ENCODE assay signal across 8 cellular contexts in the genomic region with DNA sequence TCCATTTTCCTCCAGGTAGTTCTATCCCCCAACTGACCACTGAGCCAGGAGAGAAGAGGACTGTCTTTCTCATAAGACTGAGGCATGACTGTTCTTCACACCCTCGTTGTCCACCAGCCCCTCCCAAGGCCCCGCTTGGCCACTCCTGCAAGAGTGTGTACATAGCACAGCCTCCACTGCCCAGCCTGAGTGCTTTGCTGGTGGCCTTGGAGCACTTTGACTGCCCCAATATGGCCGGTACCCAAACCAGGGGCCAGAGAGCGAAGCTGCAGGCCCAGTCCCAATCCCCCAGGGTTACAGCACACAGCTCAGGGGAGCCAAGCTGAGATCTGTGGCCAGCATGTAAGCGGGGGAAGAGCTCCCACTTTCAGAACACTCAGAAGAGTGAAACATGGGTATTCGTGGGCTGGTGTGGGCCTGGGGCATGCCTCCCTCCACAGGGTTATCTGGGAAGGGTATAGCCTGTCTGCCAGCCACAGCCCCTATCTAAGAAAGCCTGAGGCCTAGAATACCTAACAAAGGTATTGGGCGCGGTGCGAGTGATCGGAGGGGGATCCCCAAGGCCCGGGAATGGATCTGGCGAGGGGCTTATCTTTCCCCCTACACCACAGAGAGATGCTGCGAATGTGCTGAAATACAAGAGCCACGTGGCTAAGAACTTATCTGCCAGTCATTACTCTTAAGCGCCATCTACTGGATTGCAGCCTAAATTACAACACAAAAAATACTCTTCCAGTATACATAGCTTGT.
A peak's percentile ranks its signal among the peaks of the same experiment; 100 is the strongest.
DNase-seq lines count a peak whose midpoint lies in the region; ATAC-seq and TF ChIP-seq lines count a peak whose summit lies in the region.

No MANE protein-coding gene starts in this region.

- H3F3A ChIP-seq in PC-3 (ENCODE audit: low read length, unreplicated experiment) = no peaks in the 10 kb centered on the region

- H4K8ac ChIP-seq in trophoblast cell (ENCODE audit: low read depth, low read length) = peak overlapping the region; percentile 13

- H2AFZ ChIP-seq in PC-3 (ENCODE audit: low read length) (peak overlapping the region; percentile 81), trophoblast cell (ENCODE audit: insufficient read depth, low read length, poor library complexity) (no peak overlapping the region)

- H3K36me3 ChIP-seq in PC-3 (ENCODE audit: low read depth, low read length) (no peaks in the 10 kb centered on the region), endodermal cell (ENCODE audit: control insufficient read depth, insufficient read depth, low read length) (no peaks in the 10 kb centered on the region), trophoblast cell (ENCODE audit: control insufficient read depth in 1 of 2, insufficient read depth in 2 of 2, low read length in 2 of 2) (no peaks in the 10 kb centered on the region)

- TF ChIP-seq CTCF in PC-3 (conservative IDR thresholded peaks at IDR 0.05; ENCODE audit: low read depth, low read length) (peak; percentile 86), endodermal cell (conservative IDR thresholded peaks at IDR 0.05) (peak; percentile 81)

- DNase-seq in DMS 273 (lab: John Stamatoyannopoulos, UW; ENCODE audit: unreplicated experiment) (peak; percentile 72), PC-3 (peak; percentile 85), endodermal cell (peak; percentile 66), trophoblast cell (peak; percentile 6 to 78), Right ventricle myocardium superior (no peak), OCI-M2 (lab: John Stamatoyannopoulos, UW; ENCODE audit: unreplicated experiment) (no peak)

- H3K14ac ChIP-seq in trophoblast cell (ENCODE audit: low read length) = no peak overlapping the region

- H3K4me3 ChIP-seq in PC-3 (ENCODE audit: low read length) (no peak overlapping the region), endodermal cell (ENCODE audit: low read length) (no peak overlapping the region), trophoblast cell (ENCODE audit: low read depth, low read length) (no peak overlapping the region)

- peaks cover 33% of the 10 kb centered on the region for H3K9me3 Mint-ChIP-seq in endodermal cell

- peak; percentile 86 for ATAC-seq in GM19025 (IDR thresholded peaks at IDR 0.05; ENCODE audit: low read depth, unreplicated experiment)
- peak; percentile 79 for ATAC-seq in HG03175 (IDR thresholded peaks at IDR 0.05; ENCODE audit: unreplicated experiment)
- peak; percentile 93 for ATAC-seq in PC-3
- ATAC-seq in Right ventricle myocardium superior (ENCODE audit: poor library complexity) = no peak

- intact Hi-C loops in PC-3 (cut with micrococcal nuclease) (loop anchor here (1.0 to 10.0 kb wide), 3 partner anchors 240 to 638 kb away; no protein-coding TSS in a partner anchor), Right ventricle myocardium superior (cut with DNase I) (no loop called here)

- no peak overlapping the region for H3K4me2 ChIP-seq in PC-3 (ENCODE audit: low read length)
- no peak overlapping the region for H3K4me2 ChIP-seq in trophoblast cell (ENCODE audit: low read length)

- H3K27me3 Mint-ChIP-seq in endodermal cell (ENCODE audit: insufficient read depth) = no peaks in the 10 kb centered on the region

- H3K9me3 ChIP-seq in PC-3 (ENCODE audit: low read length) (no peaks in the 10 kb centered on the region), endodermal cell (ENCODE audit: control insufficient read depth, low read length) (peaks cover 24% of the 10 kb centered on the region), trophoblast cell (ENCODE audit: insufficient read depth, low read depth, low read length) (no peaks in the 10 kb centered on the region)

- H3K36me3 Mint-ChIP-seq in endodermal cell (ENCODE audit: low read depth) = peaks cover 12% of the 10 kb centered on the region

- no peak overlapping the region for H3K23ac ChIP-seq in trophoblast cell (ENCODE audit: low read length)

- no peak overlapping the region for H3K27ac Mint-ChIP-seq in endodermal cell

- H4K12ac ChIP-seq in trophoblast cell (ENCODE audit: low read depth, low read length) = no peak overlapping the region

- no peak overlapping the region for H3K9ac ChIP-seq in PC-3 (ENCODE audit: low read length)
- no peak overlapping the region for H3K9ac ChIP-seq in endodermal cell (ENCODE audit: extremely low read depth, low read length, poor library complexity, severe bottlenecking)
- no peak overlapping the region for H3K9ac ChIP-seq in trophoblast cell (ENCODE audit: low read length)

- POLR2A ChIA-PET in PC-3 (lab: Charles Lee; ENCODE audit: unreplicated experiment) = no interaction called here

- H3K4me1 ChIP-seq in PC-3 (ENCODE audit: insufficient read depth, low read length) = no peaks in the 10 kb centered on the region
- no peaks in the 10 kb centered on the region for H3K4me1 ChIP-seq in endodermal cell (ENCODE audit: control insufficient read depth, insufficient read depth, low read length)
- H3K4me1 ChIP-seq in trophoblast cell (ENCODE audit: control insufficient read depth in 1 of 2, insufficient read depth in 2 of 2, low read length in 2 of 2) = no peaks in the 10 kb centered on the region

- H2BK12ac ChIP-seq in trophoblast cell (ENCODE audit: low read length) = no peak overlapping the region

- H3K27me3 ChIP-seq in PC-3 (ENCODE audit: low read length) (no peaks in the 10 kb centered on the region), endodermal cell (ENCODE audit: control insufficient read depth, insufficient read depth, low read length, poor library complexity, severe bottlenecking) (no peaks in the 10 kb centered on the region), trophoblast cell (ENCODE audit: insufficient read depth, low read length) (no peaks in the 10 kb centered on the region)

- H4K20me1 ChIP-seq in PC-3 (ENCODE audit: low read length) = no peaks in the 10 kb centered on the region

- CTCF ChIA-PET in PC-3 (lab: Charles Lee) = interaction anchor here (0.5 to 1.0 kb wide), 6 partner anchors 14 to 465 kb away, joined by 3 to 8 read pairs (median 4); no protein-coding TSS in a partner anchor

- H2AK5ac ChIP-seq in trophoblast cell (ENCODE audit: low read length) = no peak overlapping the region

- 78 to 80% methylated on average over 11 to 15 of the region's 15 CpGs for WGBS in endodermal cell (ENCODE audit: insufficient coverage in 1 of 2, insufficient read length in 1 of 2), 2 experiments
- WGBS in trophoblast cell (ENCODE audit: extremely low coverage, insufficient coverage, insufficient read length) = no CpG with 5 or more reads among the region's 15 CpGs

- H3K4ac ChIP-seq in trophoblast cell (ENCODE audit: low read depth, low read length) = no peak overlapping the region

- H2BK5ac ChIP-seq in trophoblast cell (ENCODE audit: low read depth, low read length, poor library complexity) = no peak overlapping the region

- H3K4me3 Mint-ChIP-seq in endodermal cell = no peak overlapping the region

- H3K18ac ChIP-seq in trophoblast cell (ENCODE audit: low read length) = no peak overlapping the region

- H2BK120ac ChIP-seq in trophoblast cell (ENCODE audit: insufficient read depth, low read length, poor library complexity) = no peak overlapping the region

- no peaks in the 10 kb centered on the region for H3K4me1 Mint-ChIP-seq in endodermal cell

- no peak overlapping the region for H4K91ac ChIP-seq in trophoblast cell (ENCODE audit: low read depth, low read length)

- no peaks in the 10 kb centered on the region for H3K79me1 ChIP-seq in trophoblast cell (ENCODE audit: low read length)

- H3K27ac ChIP-seq in PC-3 (ENCODE audit: low read length) (no peak overlapping the region), endodermal cell (ENCODE audit: low read depth, low read length) (no peak overlapping the region), trophoblast cell (ENCODE audit: low read depth, low read length) (no peak overlapping the region)

- BruUV-seq in PC-3 (replicated peaks; lab: Mats Ljungman, UMichigan) = no TSS peak

- H3K79me2 ChIP-seq in PC-3 (ENCODE audit: low read length) = no peaks in the 10 kb centered on the region
- H3K79me2 ChIP-seq in trophoblast cell (ENCODE audit: control insufficient read depth, insufficient read depth, low read length, poor library complexity) = no peaks in the 10 kb centered on the region

- H3K9me2 ChIP-seq in PC-3 (replicated peaks; ENCODE audit: low read length) = no peaks in the 10 kb centered on the region

Comparison
In these comparisons a context has a peak if more than half of its experiments do, and no peak if none do; other contexts are left out.
1. DNase-seq: peak in DMS 273 (single experiment), PC-3 (single experiment), endodermal cell (single experiment) and trophoblast cell (2 of 2); none in Right ventricle myocardium superior (single experiment) and OCI-M2 (single experiment).